ENCODE assay signal across 9 cellular contexts in genomic region chr17:42937712-42938596, GRCh38. TPM values are rescaled to one million over a fixed set of nuclear protein-coding genes. Genes with fewer than 3 reads are reported as not detected.
DNase-seq lines count a peak whose midpoint lies in the region; ATAC-seq and TF ChIP-seq lines count a peak whose summit lies in the region.
"Had no signal": no experiment of that assay in that cellular context is flagged by ENCODE, and none has a peak within 500 bp of the region (broad histone marks: within the 10 kb centered on the region; RNA-seq: fewer than 3 reads in every experiment).

No MANE protein-coding gene starts in this region.

- in situ Hi-C loops in GM23248 (cut with MboI), result loop anchor here (25.0 kb wide), 1 partner anchor 201 kb away; the partner anchor contains the start of gene EZH1

- WGBS in GM23248 (ENCODE audit: low coverage in 1 of 2, low lambda C conversion rate in 2 of 2, missing lambda C conversion rate in 2 of 2), 2 experiments, result 37 to 43% methylated on average over 8 to 9 of the region's 9 CpGs

- H3K4me1 Mint-ChIP-seq in activated T-cell treated with anti-CD3 and anti-CD28 coated beads, Interleukin-2, amount 50 U/mL, for 24 hours (ENCODE audit: low read depth), result no peaks in the 10 kb centered on the region
- H3K4me1 Mint-ChIP-seq in progenitor cell of endocrine pancreas (ENCODE audit: low read depth), result no peaks in the 10 kb centered on the region

- no peak overlapping the region for H3K4me2 ChIP-seq in GM23248 (ENCODE audit: unreplicated experiment)

- H3K9me3 Mint-ChIP-seq in activated T-cell treated with anti-CD3 and anti-CD28 coated beads, Interleukin-2, amount 50 U/mL, for 24 hours, result no peaks in the 10 kb centered on the region
- H3K9me3 Mint-ChIP-seq in progenitor cell of endocrine pancreas (ENCODE audit: low read depth), result no peaks in the 10 kb centered on the region

- TF ChIP-seq CTCF in C4-2B (conservative IDR thresholded peaks at IDR 0.05) (peak; percentile 85), progenitor cell of endocrine pancreas (IDR thresholded peaks at IDR 0.05; ENCODE audit: unreplicated experiment) (peak; percentile 72)

- H3K27ac Mint-ChIP-seq in activated T-cell treated with anti-CD3 and anti-CD28 coated beads, Interleukin-2, amount 50 U/mL, for 24 hours, result no peak overlapping the region
- no peak overlapping the region for H3K27ac Mint-ChIP-seq in progenitor cell of endocrine pancreas

- H3K36me3 Mint-ChIP-seq in activated T-cell treated with anti-CD3 and anti-CD28 coated beads, Interleukin-2, amount 50 U/mL, for 24 hours (ENCODE audit: low read depth), result no peaks in the 10 kb centered on the region
- no peaks in the 10 kb centered on the region for H3K36me3 Mint-ChIP-seq in progenitor cell of endocrine pancreas (ENCODE audit: insufficient read depth)

- H3K36me3 ChIP-seq in GM23248 (ENCODE audit: low read depth), result no peaks in the 10 kb centered on the region
- H3K36me3 ChIP-seq: neutrophil had no signal

- no peaks in the 10 kb centered on the region for H3K9me2 ChIP-seq in GM23248 (ENCODE audit: insufficient read depth)

- no peak overlapping the region for H3K9ac ChIP-seq in GM23248

- H3K79me2 ChIP-seq in GM23248 (ENCODE audit: insufficient read depth), result no peaks in the 10 kb centered on the region

- ATAC-seq in GM19328 (IDR thresholded peaks at IDR 0.05; ENCODE audit: unreplicated experiment), result no peak
- ATAC-seq in GM18519 (IDR thresholded peaks at IDR 0.05; ENCODE audit: low FRiP score, unreplicated experiment), result no peak

- peaks cover 3% of the 10 kb centered on the region; the same call in 1 of the 2 replicates for H3K27me3 ChIP-seq in GM23248 (replicated peaks; ENCODE audit: insufficient read depth)

- peak overlapping the region; percentile 39; the same call in 1 of the 2 replicates for H2AFZ ChIP-seq in GM23248

- no peaks in the 10 kb centered on the region for H3K9me3 ChIP-seq in GM23248 (ENCODE audit: low read depth)
- H3K9me3 ChIP-seq: neutrophil had no signal

- no peak overlapping the region for H3K4me3 Mint-ChIP-seq in activated T-cell treated with anti-CD3 and anti-CD28 coated beads, Interleukin-2, amount 50 U/mL, for 24 hours
- no peak overlapping the region for H3K4me3 Mint-ChIP-seq in progenitor cell of endocrine pancreas (ENCODE audit: low read depth)

- H3K27me3 Mint-ChIP-seq in activated T-cell treated with anti-CD3 and anti-CD28 coated beads, Interleukin-2, amount 50 U/mL, for 24 hours, result peaks cover 16% of the 10 kb centered on the region
- H3K27me3 Mint-ChIP-seq in progenitor cell of endocrine pancreas, result peaks cover 3% of the 10 kb centered on the region

- no peak overlapping the region for H3K4me3 ChIP-seq in GM23248

- no peaks in the 10 kb centered on the region for H3F3A ChIP-seq in GM23248 (ENCODE audit: insufficient read depth)

- DNase-seq in GM23248, result peak; percentile 80
- peak; percentile 34 for DNase-seq in NCI-H526 treated with DMSO at 0.1 percent for 48 hours (lab: John Stamatoyannopoulos, UW)
- DNase-seq in activated T-cell treated with anti-CD3 and anti-CD28 coated beads, Interleukin-2, amount 50 U/mL, for 24 hours, result peak; percentile 42
- DNase-seq in glomerular visceral epithelial cell (ENCODE audit: extremely low spot score), result peak; percentile 59
- DNase-seq in progenitor cell of endocrine pancreas (ENCODE audit: low spot score, unreplicated experiment), result peak; percentile 30

- H4K20me1 ChIP-seq in GM23248 (ENCODE audit: insufficient read depth), result no peaks in the 10 kb centered on the region

- no peaks in the 10 kb centered on the region for H3K4me1 ChIP-seq in GM23248 (ENCODE audit: insufficient read depth)

- no peak overlapping the region for H3K27ac ChIP-seq in C4-2B
- no peak overlapping the region for H3K27ac ChIP-seq in GM23248
- H3K27ac ChIP-seq: neutrophil had no signal

RNA-seq across cellular contexts. Expression of gene AARSD1, which starts 26.3 kb away (rescaled TPM):
- 18.1 and 24.9 TPM in 2 replicates for total RNA-seq in GM23248 (2014; rRNA removed; shearing (Covaris generic))
- 37.5 and 46.1 TPM in 2 replicates for polyA plus RNA-seq in GM23248 (2016; fragmentation: Nextera tagmentation; extraction: Ambion mirVana)
- total RNA-seq in progenitor cell of endocrine pancreas, result 59.3 and 69.8 TPM in 2 replicates

RNA-seq across cellular contexts. Expression of gene G6PC1, which starts 37.4 kb away (rescaled TPM):
- total RNA-seq in GM23248 (2014; rRNA removed; shearing (Covaris generic)), result not detected in 2 replicates
- polyA plus RNA-seq in GM23248 (2016; fragmentation: Nextera tagmentation; extraction: Ambion mirVana), result not detected in 2 replicates
- not detected in 2 replicates for total RNA-seq in progenitor cell of endocrine pancreas

RNA-seq across cellular contexts. Expression of gene PTGES3L, which starts 41.9 kb away (rescaled TPM):
- not detected in 2 replicates for total RNA-seq in GM23248 (2014; rRNA removed; shearing (Covaris generic))
- polyA plus RNA-seq in GM23248 (2016; fragmentation: Nextera tagmentation; extraction: Ambion mirVana), result 0.62 and 0.90 TPM in 2 replicates
- total RNA-seq in progenitor cell of endocrine pancreas, result 5.6 and 6.5 TPM in 2 replicates

RNA-seq across cellular contexts. Expression of gene RUNDC1, which starts 42.4 kb away (rescaled TPM):
- 6.4 and 8.0 TPM in 2 replicates for total RNA-seq in GM23248 (2014; rRNA removed; shearing (Covaris generic))
- 7.6 and 9.3 TPM in 2 replicates for polyA plus RNA-seq in GM23248 (2016; fragmentation: Nextera tagmentation; extraction: Ambion mirVana)
- total RNA-seq in progenitor cell of endocrine pancreas, result 21.0 and 22.6 TPM in 2 replicates

Comparison
In these comparisons a context has a peak if more than half of its experiments do, and no peak if none do; other contexts are left out.
1. DNase-seq: peak in every context shown above with its lines; median percentile 80 in GM23248; 59 in glomerular visceral epithelial cell; 42 in activated T-cell treated with anti-CD3 and anti-CD28 coated beads, Interleukin-2, amount 50 U/mL, for 24 hours; 34 in NCI-H526 treated with DMSO at 0.1 percent for 48 hours; 30 in progenitor cell of endocrine pancreas.